16 cellular contexts compared by ENCODE assay signal in genomic region chr6:22888147-22888831, GRCh38.
DNase-seq lines count a peak whose midpoint lies in the region; ATAC-seq, FAIRE-seq and TF ChIP-seq lines count a peak whose summit lies in the region.
"Had no signal": no experiment of that assay in that cellular context is flagged by ENCODE, and none has a peak within 500 bp of the region (broad histone marks: within the 10 kb centered on the region; RNA-seq: fewer than 3 reads in every experiment).

No MANE protein-coding gene starts in this region.

- POLR2A ChIA-PET in Panc1 (lab: Charles Lee) = interaction anchor here (0.6 kb wide), 2 partner anchors 1295 to 1945 kb away, joined by 9 to 16 read pairs; partner anchors contain the start of gene SOX4

- H3K36me3 ChIP-seq in right atrium auricular region (no peaks in the 10 kb centered on the region), Panc1 (ENCODE audit: control insufficient read depth, insufficient read depth, low read length) (no peaks in the 10 kb centered on the region)
- H3K36me3 ChIP-seq: cardiac muscle cell, HAP-1, neural progenitor cell had no signal

- H3K4me1 ChIP-seq in right atrium auricular region = peaks cover 0 to 14% of the 10 kb centered on the region in 2 donors
- H3K4me1 ChIP-seq in Panc1 (ENCODE audit: control insufficient read depth, insufficient read depth, low read length) = no peaks in the 10 kb centered on the region; the same call in 1 of the 2 replicates
- H3K4me1 ChIP-seq: neural progenitor cell had no signal

- H3K27me3 ChIP-seq in right atrium auricular region (no peaks in the 10 kb centered on the region), Panc1 (ENCODE audit: control insufficient read depth, insufficient read depth, low read length) (no peaks in the 10 kb centered on the region)
- H3K27me3 ChIP-seq: cardiac muscle cell, neural progenitor cell had no signal

- no TSS peak for BruUV-seq in Panc1 (replicated peaks; lab: Mats Ljungman, UMichigan)

- H3K4me1 Mint-ChIP-seq in type B pancreatic cell (ENCODE audit: unreplicated experiment) = peaks cover 12% of the 10 kb centered on the region

- ATAC-seq in Right ventricle myocardium superior (ENCODE audit: poor library complexity) = peak; percentile 62
- ATAC-seq in Panc1 = peak; percentile 38; the same call in 1 of the 2 replicates
- no peak for ATAC-seq in GM18511 (IDR thresholded peaks at IDR 0.05; ENCODE audit: unreplicated experiment)

- no peak for TF ChIP-seq CTCF in right atrium auricular region (IDR thresholded peaks at IDR 0.05)
- TF ChIP-seq CTCF in Panc1 (IDR thresholded peaks at IDR 0.05) = no peak
- TF ChIP-seq CTCF in fibroblast of villous mesenchyme (IDR thresholded peaks at IDR 0.05; ENCODE audit: insufficient read depth, low read depth, low read length) = no peak
- no peak for TF ChIP-seq CTCF in type B pancreatic cell (conservative IDR thresholded peaks at IDR 0.05)

- peaks cover 4% of the 10 kb centered on the region for H3K36me3 Mint-ChIP-seq in type B pancreatic cell
- H3K36me3 Mint-ChIP-seq: activated CD4-positive, alpha-beta memory T cell treated with anti-CD3 and anti-CD28 coated beads for 36 hours; neural progenitor cell had no signal

- intact Hi-C loops in Right ventricle myocardium superior (cut with DNase I) (no loop called here), Panc1 (cut with micrococcal nuclease; ENCODE audit: unreplicated experiment) (no loop called here)

- no peak for DNase-seq in Right ventricle myocardium superior
- DNase-seq in right atrium auricular region (ENCODE audit: low spot score) = no peak
- DNase-seq in Panc1 (ENCODE audit: low read depth, low spot score) = no peak
- DNase-seq in fibroblast of villous mesenchyme (ENCODE audit: low read depth) = peak; percentile 56
- DNase-seq in type B pancreatic cell (ENCODE audit: extremely low spot score, unreplicated experiment) = no peak
- no peak for DNase-seq in GM12891 (ENCODE audit: insufficient read length, low spot score)
- no peak for DNase-seq in GM12892 (ENCODE audit: insufficient read length)
- DNase-seq: ACHN; activated CD4-positive, alpha-beta memory T cell treated with anti-CD3 and anti-CD28 coated beads for 36 hours; activated effector memory CD4-positive, alpha-beta T cell treated with anti-CD3 and anti-CD28 coated beads, Interleukin-2, amount 50 U/mL, for 16 hours; NCI-H1694 treated with DMSO at 0.1 percent for 48 hours; stimulated activated CD4-positive, alpha-beta T cell treated with anti-CD3 and anti-CD28 coated beads, Interleukin-12 subunit alpha, Interleukin-12 subunit beta, amount 100 ng/mL, for 4 hours had no signal

- FAIRE-seq in GM12891 (lab: Jason Lieb, UNC) = no peak
- FAIRE-seq in GM12892 (lab: Jason Lieb, UNC) = no peak

- CTCF ChIA-PET in Panc1 (lab: Charles Lee) = no interaction called here

- in situ Hi-C loops in Panc1 (cut with HindIII; ENCODE audit: low pct_unique_long_range_greater_than_20kb, low sequenced_read_pairs) = no loop called here

- H3K27ac ChIP-seq in right atrium auricular region (no peak overlapping the region), Panc1 (ENCODE audit: low read length) (peak overlapping the region; percentile 40; the same call in 1 of the 2 replicates)
- H3K27ac ChIP-seq: cardiac muscle cell, neural progenitor cell had no signal

- H3K27me3 Mint-ChIP-seq in type B pancreatic cell = no peaks in the 10 kb centered on the region
- H3K27me3 Mint-ChIP-seq: activated CD4-positive, alpha-beta memory T cell treated with anti-CD3 and anti-CD28 coated beads for 36 hours had no signal

- TF ChIP-seq POLR2A in GM12891 (IDR thresholded peaks at IDR 0.05; ENCODE audit: low read depth, low read length) (no peak), GM12892 (IDR thresholded peaks at IDR 0.05; ENCODE audit: low read depth, low read length) (no peak)

- peaks cover 5% of the 10 kb centered on the region for H3K9me3 Mint-ChIP-seq in type B pancreatic cell
- H3K9me3 Mint-ChIP-seq: activated CD4-positive, alpha-beta memory T cell treated with anti-CD3 and anti-CD28 coated beads for 36 hours had no signal

- H3K4me3 Mint-ChIP-seq in type B pancreatic cell = no peak overlapping the region
- H3K4me3 Mint-ChIP-seq: activated CD4-positive, alpha-beta memory T cell treated with anti-CD3 and anti-CD28 coated beads for 36 hours; neural progenitor cell had no signal

- H3K4me3 ChIP-seq in right atrium auricular region (no peak overlapping the region), Panc1 (ENCODE audit: low read depth in 2 of 2, low read length in 2 of 2) (no peak overlapping the region), fibroblast of villous mesenchyme (ENCODE audit: low read depth, low read length) (no peak overlapping the region)
- H3K4me3 ChIP-seq: cardiac muscle cell, HAP-1, neural progenitor cell had no signal

- H3K27ac Mint-ChIP-seq in type B pancreatic cell = peak overlapping the region; percentile 47
- H3K27ac Mint-ChIP-seq: activated CD4-positive, alpha-beta memory T cell treated with anti-CD3 and anti-CD28 coated beads for 36 hours; neural progenitor cell had no signal

- no peaks in the 10 kb centered on the region for H3K9me3 ChIP-seq in right atrium auricular region
- no peaks in the 10 kb centered on the region for H3K9me3 ChIP-seq in Panc1 (ENCODE audit: control insufficient read depth, insufficient read depth, low read depth, low read length)
- H3K9me3 ChIP-seq: HAP-1 had no signal

TF ChIP-seq in GM12891, 5 proteins besides CTCF, POLR2A, EP300 and RAD21:
- TF ChIP-seq POU2F2 (IDR thresholded peaks at IDR 0.05; ENCODE audit: low read depth, low read length) = no peak
- no peak for TF ChIP-seq PAX5 (IDR thresholded peaks at IDR 0.05; ENCODE audit: insufficient read depth, low read length, severe bottlenecking)
- TF ChIP-seq POLR2AphosphoS5 (IDR thresholded peaks at IDR 0.05; ENCODE audit: low read depth, low read length) = no peak
- TF ChIP-seq TAF1 (IDR thresholded peaks at IDR 0.05; ENCODE audit: low read depth, low read length) = no peak
- no peak for TF ChIP-seq SPI1 (IDR thresholded peaks at IDR 0.05; ENCODE audit: low read depth, low read length)
